Comparison of ENCODE assay signal across 1 cellular context in the genomic region with DNA sequence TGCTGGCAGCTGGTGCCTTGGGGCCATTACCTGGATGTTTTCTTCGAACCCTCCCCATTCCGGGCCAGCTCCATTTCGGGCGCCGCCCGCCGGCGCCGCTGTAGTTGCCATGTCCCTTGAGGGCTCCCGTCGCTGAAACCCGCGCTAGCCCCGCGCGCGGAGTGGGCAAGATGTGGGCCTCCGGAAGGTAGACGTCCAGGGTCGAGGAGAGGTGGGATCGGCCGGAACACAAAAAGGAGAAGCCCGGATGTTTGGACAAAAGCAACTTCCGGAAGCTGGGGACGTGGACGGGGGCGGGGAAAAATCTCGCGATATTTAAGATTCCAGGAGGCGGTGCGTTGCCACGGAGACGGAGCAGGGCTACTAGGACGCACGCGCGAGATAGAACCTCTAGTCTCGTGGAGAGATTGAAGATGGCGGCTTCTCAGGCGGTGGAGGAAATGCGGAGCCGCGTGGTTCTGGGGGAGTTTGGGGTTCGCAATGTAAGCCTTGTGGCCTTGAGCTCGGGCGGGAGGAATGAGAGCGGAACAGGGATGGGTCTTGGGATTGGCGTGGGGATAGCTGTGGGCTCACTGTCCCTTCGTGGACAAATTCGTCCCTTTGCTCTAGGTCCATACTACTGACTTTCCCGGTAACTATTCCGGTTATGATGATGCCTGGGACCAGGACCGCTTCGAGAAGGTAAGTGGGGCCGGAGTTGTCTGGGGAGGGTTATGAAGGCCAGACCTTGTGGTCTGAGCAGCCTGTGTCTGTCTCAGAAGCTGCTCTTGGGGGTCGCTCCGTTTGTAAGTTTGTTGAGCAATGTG.
TF ChIP-seq lines count a peak whose summit lies in the region.

A gene with protein sequence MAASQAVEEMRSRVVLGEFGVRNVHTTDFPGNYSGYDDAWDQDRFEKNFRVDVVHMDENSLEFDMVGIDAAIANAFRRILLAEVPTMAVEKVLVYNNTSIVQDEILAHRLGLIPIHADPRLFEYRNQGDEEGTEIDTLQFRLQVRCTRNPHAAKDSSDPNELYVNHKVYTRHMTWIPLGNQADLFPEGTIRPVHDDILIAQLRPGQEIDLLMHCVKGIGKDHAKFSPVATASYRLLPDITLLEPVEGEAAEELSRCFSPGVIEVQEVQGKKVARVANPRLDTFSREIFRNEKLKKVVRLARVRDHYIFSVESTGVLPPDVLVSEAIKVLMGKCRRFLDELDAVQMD (plus strand): TSS at position 393 of the 806 bp plus-strand sequence. CDS start 21 bp downstream, at position 414.
TSS of gene YIPF3 (minus strand) at position 230 of the 806 bp plus-strand sequence. CDS start at position 111, 119 bp downstream.

TF ChIP-seq in K562, 482 proteins besides CTCF, POLR2A, EP300 and RAD21 (continued from another document and continues in another):
- TF ChIP-seq, protein P1, sequence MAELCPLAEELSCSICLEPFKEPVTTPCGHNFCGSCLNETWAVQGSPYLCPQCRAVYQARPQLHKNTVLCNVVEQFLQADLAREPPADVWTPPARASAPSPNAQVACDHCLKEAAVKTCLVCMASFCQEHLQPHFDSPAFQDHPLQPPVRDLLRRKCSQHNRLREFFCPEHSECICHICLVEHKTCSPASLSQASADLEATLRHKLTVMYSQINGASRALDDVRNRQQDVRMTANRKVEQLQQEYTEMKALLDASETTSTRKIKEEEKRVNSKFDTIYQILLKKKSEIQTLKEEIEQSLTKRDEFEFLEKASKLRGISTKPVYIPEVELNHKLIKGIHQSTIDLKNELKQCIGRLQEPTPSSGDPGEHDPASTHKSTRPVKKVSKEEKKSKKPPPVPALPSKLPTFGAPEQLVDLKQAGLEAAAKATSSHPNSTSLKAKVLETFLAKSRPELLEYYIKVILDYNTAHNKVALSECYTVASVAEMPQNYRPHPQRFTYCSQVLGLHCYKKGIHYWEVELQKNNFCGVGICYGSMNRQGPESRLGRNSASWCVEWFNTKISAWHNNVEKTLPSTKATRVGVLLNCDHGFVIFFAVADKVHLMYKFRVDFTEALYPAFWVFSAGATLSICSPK (IDR thresholded peaks at IDR 0.05; ENCODE audit: borderline replicate concordance), result 0 out of 2 replicates have a peak, but pooled peaks have one; percentile 40
- TF ChIP-seq, protein P2, sequence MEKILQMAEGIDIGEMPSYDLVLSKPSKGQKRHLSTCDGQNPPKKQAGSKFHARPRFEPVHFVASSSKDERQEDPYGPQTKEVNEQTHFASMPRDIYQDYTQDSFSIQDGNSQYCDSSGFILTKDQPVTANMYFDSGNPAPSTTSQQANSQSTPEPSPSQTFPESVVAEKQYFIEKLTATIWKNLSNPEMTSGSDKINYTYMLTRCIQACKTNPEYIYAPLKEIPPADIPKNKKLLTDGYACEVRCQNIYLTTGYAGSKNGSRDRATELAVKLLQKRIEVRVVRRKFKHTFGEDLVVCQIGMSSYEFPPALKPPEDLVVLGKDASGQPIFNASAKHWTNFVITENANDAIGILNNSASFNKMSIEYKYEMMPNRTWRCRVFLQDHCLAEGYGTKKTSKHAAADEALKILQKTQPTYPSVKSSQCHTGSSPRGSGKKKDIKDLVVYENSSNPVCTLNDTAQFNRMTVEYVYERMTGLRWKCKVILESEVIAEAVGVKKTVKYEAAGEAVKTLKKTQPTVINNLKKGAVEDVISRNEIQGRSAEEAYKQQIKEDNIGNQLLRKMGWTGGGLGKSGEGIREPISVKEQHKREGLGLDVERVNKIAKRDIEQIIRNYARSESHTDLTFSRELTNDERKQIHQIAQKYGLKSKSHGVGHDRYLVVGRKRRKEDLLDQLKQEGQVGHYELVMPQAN (IDR thresholded peaks at IDR 0.05; ENCODE audit: borderline replicate concordance), result peak; percentile 99
- peak; percentile 88 for TF ChIP-seq ETV1 (tag; conservative IDR thresholded peaks at IDR 0.05; ENCODE audit: low read depth)
- TF ChIP-seq HDAC1 (IDR thresholded peaks at IDR 0.05), result peak; percentile 19 to 99; a peak in 3 of 4 replicates
- TF ChIP-seq, protein P3, sequence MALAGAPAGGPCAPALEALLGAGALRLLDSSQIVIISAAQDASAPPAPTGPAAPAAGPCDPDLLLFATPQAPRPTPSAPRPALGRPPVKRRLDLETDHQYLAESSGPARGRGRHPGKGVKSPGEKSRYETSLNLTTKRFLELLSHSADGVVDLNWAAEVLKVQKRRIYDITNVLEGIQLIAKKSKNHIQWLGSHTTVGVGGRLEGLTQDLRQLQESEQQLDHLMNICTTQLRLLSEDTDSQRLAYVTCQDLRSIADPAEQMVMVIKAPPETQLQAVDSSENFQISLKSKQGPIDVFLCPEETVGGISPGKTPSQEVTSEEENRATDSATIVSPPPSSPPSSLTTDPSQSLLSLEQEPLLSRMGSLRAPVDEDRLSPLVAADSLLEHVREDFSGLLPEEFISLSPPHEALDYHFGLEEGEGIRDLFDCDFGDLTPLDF (CRISPR knock-in tag; IDR thresholded peaks at IDR 0.05), result peak; percentile 63
- TF ChIP-seq TBL1XR1 (IDR thresholded peaks at IDR 0.05; ENCODE audit: low read length in 2 of 2), result peak in 1 of 2 experiments; percentile 56; a peak in 1 of 4 replicates
- TF ChIP-seq ARID1B (IDR thresholded peaks at IDR 0.05), result no peak
- TF ChIP-seq BCOR (IDR thresholded peaks at IDR 0.05), result 0 out of 2 replicates have a peak, but pooled peaks have one; percentile 7
- TF ChIP-seq ZBTB17 (CRISPR knock-in tag; IDR thresholded peaks at IDR 0.05), result no peak
- 0 out of 2 replicates have a peak, but pooled peaks have one; percentile 17 for TF ChIP-seq ZBTB1 (CRISPR knock-in tag; IDR thresholded peaks at IDR 0.05; ENCODE audit: borderline replicate concordance, low read depth)
- peak; percentile 97 for TF ChIP-seq RBFOX2 (IDR thresholded peaks at IDR 0.05; ENCODE audit: low read depth, low read length)
- 0 out of 2 replicates have a peak, but pooled peaks have one; percentile 49 for TF ChIP-seq ZNF584 (CRISPR knock-in tag; IDR thresholded peaks at IDR 0.05; ENCODE audit: low read depth)
- TF ChIP-seq, protein P4, sequence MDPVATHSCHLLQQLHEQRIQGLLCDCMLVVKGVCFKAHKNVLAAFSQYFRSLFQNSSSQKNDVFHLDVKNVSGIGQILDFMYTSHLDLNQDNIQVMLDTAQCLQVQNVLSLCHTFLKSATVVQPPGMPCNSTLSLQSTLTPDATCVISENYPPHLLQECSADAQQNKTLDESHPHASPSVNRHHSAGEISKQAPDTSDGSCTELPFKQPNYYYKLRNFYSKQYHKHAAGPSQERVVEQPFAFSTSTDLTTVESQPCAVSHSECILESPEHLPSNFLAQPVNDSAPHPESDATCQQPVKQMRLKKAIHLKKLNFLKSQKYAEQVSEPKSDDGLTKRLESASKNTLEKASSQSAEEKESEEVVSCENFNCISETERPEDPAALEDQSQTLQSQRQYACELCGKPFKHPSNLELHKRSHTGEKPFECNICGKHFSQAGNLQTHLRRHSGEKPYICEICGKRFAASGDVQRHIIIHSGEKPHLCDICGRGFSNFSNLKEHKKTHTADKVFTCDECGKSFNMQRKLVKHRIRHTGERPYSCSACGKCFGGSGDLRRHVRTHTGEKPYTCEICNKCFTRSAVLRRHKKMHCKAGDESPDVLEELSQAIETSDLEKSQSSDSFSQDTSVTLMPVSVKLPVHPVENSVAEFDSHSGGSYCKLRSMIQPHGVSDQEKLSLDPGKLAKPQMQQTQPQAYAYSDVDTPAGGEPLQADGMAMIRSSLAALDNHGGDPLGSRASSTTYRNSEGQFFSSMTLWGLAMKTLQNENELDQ (CRISPR knock-in tag; IDR thresholded peaks at IDR 0.05; ENCODE audit: borderline replicate concordance), result no peak
- TF ChIP-seq HSF4 (CRISPR knock-in tag; IDR thresholded peaks at IDR 0.05; ENCODE audit: borderline replicate concordance), result no peak
- TF ChIP-seq FOSL1 (tag; conservative IDR thresholded peaks at IDR 0.05), result peak; percentile 48; the same call in 1 of the 2 replicates
- TF ChIP-seq ATF1 (CRISPR knock-in tag; IDR thresholded peaks at IDR 0.05), result no peak
- peak; percentile 76 for TF ChIP-seq ATF1 (tag; IDR thresholded peaks at IDR 0.05)
- TF ChIP-seq HNRNPLL (IDR thresholded peaks at IDR 0.05; ENCODE audit: low read depth, low read length, poor library complexity, severe bottlenecking), result peak; percentile 25
- no peak for TF ChIP-seq IRF1 (CRISPR knock-in tag; IDR thresholded peaks at IDR 0.05; ENCODE audit: borderline replicate concordance)
- no peak; the same call in 1 of the 2 replicates for TF ChIP-seq FOXP1 (CRISPR knock-in tag; IDR thresholded peaks at IDR 0.05)
- no peak for TF ChIP-seq SP2 (IDR thresholded peaks at IDR 0.05; ENCODE audit: extremely low read depth, low read depth, low read length, poor library complexity, severe bottlenecking)
- peak; percentile 96; the same call in 1 of the 2 replicates for TF ChIP-seq PREB (CRISPR knock-in tag; IDR thresholded peaks at IDR 0.05)
- TF ChIP-seq ZNF124 (CRISPR knock-in tag; IDR thresholded peaks at IDR 0.05), result no peak
- peak; percentile 97 for TF ChIP-seq GABPB1 (CRISPR knock-in tag; IDR thresholded peaks at IDR 0.05)
- TF ChIP-seq SREBF2 (CRISPR knock-in tag; IDR thresholded peaks at IDR 0.05), result no peak
- peak; percentile 53; the same call in 1 of the 2 replicates for TF ChIP-seq MBD2 (IDR thresholded peaks at IDR 0.05; ENCODE audit: borderline replicate concordance, low read depth)
- peak; percentile 92 for TF ChIP-seq POLR2H (tag; IDR thresholded peaks at IDR 0.05; ENCODE audit: low read depth)
- TF ChIP-seq EGR1 (conservative IDR thresholded peaks at IDR 0.05), result peak; percentile 97
- peak in 1 of 2 experiments; percentile 90; a peak in 2 of 4 replicates for TF ChIP-seq CSDE1 (IDR thresholded peaks at IDR 0.05)
- TF ChIP-seq XRCC5 (IDR thresholded peaks at IDR 0.05; ENCODE audit: low read depth, low read length), result 0 out of 2 replicates have a peak, but pooled peaks have one; percentile 52
- peak; percentile 36 for TF ChIP-seq HDAC3 (IDR thresholded peaks at IDR 0.05; ENCODE audit: borderline replicate concordance, partially characterized antibody)
- TF ChIP-seq MAZ (CRISPR knock-in tag; conservative IDR thresholded peaks at IDR 0.05 in 1 of 2, IDR thresholded peaks at IDR 0.05 in 1 of 2), result peak; percentile 74 to 86
- TF ChIP-seq ESRRB (CRISPR knock-in tag; IDR thresholded peaks at IDR 0.05; ENCODE audit: borderline replicate concordance), result 0 out of 2 replicates have a peak, but pooled peaks have one; percentile 21
- peak; percentile 63 for TF ChIP-seq ESRRA (IDR thresholded peaks at IDR 0.05; ENCODE audit: borderline replicate concordance, low read depth)
- TF ChIP-seq, protein P5, sequence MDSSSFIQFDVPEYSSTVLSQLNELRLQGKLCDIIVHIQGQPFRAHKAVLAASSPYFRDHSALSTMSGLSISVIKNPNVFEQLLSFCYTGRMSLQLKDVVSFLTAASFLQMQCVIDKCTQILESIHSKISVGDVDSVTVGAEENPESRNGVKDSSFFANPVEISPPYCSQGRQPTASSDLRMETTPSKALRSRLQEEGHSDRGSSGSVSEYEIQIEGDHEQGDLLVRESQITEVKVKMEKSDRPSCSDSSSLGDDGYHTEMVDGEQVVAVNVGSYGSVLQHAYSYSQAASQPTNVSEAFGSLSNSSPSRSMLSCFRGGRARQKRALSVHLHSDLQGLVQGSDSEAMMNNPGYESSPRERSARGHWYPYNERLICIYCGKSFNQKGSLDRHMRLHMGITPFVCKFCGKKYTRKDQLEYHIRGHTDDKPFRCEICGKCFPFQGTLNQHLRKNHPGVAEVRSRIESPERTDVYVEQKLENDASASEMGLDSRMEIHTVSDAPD (CRISPR knock-in tag; IDR thresholded peaks at IDR 0.05), result no peak
- no peak for TF ChIP-seq ZFP30 (CRISPR knock-in tag; IDR thresholded peaks at IDR 0.05; ENCODE audit: borderline replicate concordance)
- TF ChIP-seq NR2C1 (IDR thresholded peaks at IDR 0.05), result 0 out of 2 replicates have a peak, but pooled peaks have one; percentile 45
- TF ChIP-seq NR2C1 (tag; IDR thresholded peaks at IDR 0.05), result no peak; the same call in 1 of the 2 replicates
- peak; percentile 91 for TF ChIP-seq ZEB2 (IDR thresholded peaks at IDR 0.05)
- TF ChIP-seq, protein P6, sequence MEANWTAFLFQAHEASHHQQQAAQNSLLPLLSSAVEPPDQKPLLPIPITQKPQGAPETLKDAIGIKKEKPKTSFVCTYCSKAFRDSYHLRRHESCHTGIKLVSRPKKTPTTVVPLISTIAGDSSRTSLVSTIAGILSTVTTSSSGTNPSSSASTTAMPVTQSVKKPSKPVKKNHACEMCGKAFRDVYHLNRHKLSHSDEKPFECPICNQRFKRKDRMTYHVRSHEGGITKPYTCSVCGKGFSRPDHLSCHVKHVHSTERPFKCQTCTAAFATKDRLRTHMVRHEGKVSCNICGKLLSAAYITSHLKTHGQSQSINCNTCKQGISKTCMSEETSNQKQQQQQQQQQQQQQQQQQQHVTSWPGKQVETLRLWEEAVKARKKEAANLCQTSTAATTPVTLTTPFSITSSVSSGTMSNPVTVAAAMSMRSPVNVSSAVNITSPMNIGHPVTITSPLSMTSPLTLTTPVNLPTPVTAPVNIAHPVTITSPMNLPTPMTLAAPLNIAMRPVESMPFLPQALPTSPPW (CRISPR knock-in tag; IDR thresholded peaks at IDR 0.05), result peak; percentile 83
- TF ChIP-seq CHD2 (IDR thresholded peaks at IDR 0.05; ENCODE audit: low read depth, low read length), result peak; percentile 97
- peak; percentile 60; the same call in 1 of the 2 replicates for TF ChIP-seq CREM (IDR thresholded peaks at IDR 0.05; ENCODE audit: low read depth)
- TF ChIP-seq SETDB1 (IDR thresholded peaks at IDR 0.05; ENCODE audit: low read length), result peak; percentile 13
- peak; percentile 80 for TF ChIP-seq SIN3B (IDR thresholded peaks at IDR 0.05; ENCODE audit: low read depth)
- TF ChIP-seq SPI1 (IDR thresholded peaks at IDR 0.05; ENCODE audit: borderline replicate concordance, low read depth, low read length), result peak; percentile 62; the same call in 1 of the 2 replicates
- TF ChIP-seq KAT7 (CRISPR knock-in tag; IDR thresholded peaks at IDR 0.05; ENCODE audit: borderline replicate concordance), result peak; percentile 70; the same call in 1 of the 2 replicates
